In the genomic region with DNA sequence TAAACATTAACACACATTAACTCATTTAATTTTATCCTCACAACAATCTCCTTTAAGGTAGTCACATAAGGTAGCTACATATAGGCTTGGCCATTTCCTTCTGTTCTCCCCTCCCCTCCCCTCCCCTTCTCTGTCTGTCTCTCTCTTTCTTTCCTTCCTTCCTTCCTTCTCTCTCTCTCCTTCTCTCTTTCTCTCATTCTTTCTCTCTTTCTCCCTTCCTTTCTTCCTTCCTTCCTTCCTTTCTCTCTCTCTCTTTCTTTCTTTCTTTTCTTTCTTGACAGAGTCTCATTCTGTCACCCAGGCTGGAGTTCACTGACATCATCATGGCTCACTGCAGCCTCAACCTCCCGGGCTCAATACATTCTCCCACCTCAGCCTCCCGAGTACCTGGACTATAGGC, we compare ENCODE assay signal across 14 cellular contexts. TPM values are rescaled to one million over a fixed set of nuclear protein-coding genes. Genes with fewer than 3 reads are reported as not detected.
A peak's percentile ranks its signal among the peaks of the same experiment; 100 is the strongest.
DNase-seq lines count a peak whose midpoint lies in the region; ATAC-seq, FAIRE-seq and TF ChIP-seq lines count a peak whose summit lies in the region.
"Had no signal": no experiment of that assay in that cellular context is flagged by ENCODE, and none has a peak within 500 bp of the region (broad histone marks: within the 10 kb centered on the region; RNA-seq: fewer than 3 reads in every experiment).

No MANE protein-coding gene starts in this region.

- no TSS peak for BruUV-seq in K562 (replicated peaks; lab: Mats Ljungman, UMichigan)

- H3K79me2 ChIP-seq in K562 (ENCODE audit: control insufficient read depth, insufficient read depth, low read length) = no peaks in the 10 kb centered on the region

- H3K36me3 ChIP-seq in CD8-positive, alpha-beta T cell (ENCODE audit: insufficient read depth, low read length) = no peaks in the 10 kb centered on the region
- H3K36me3 ChIP-seq in K562 (ENCODE audit: control insufficient read depth, insufficient read depth, low read length) = no peaks in the 10 kb centered on the region
- H3K36me3 ChIP-seq in rectal smooth muscle tissue (ENCODE audit: control insufficient read depth, insufficient read depth, low read length) = no peaks in the 10 kb centered on the region

- no peaks in the 10 kb centered on the region for H4K20me1 ChIP-seq in K562 (replicated peaks; ENCODE audit: control insufficient read depth, insufficient read depth, low read length)

- DNase-seq in A549 (ENCODE audit: low read depth in 1 of 2, low spot score in 1 of 2) (no peak), K562 (ENCODE audit: extremely low read depth in 1 of 4, low spot score in 3 of 4) (no peak), NCI-H446 treated with DMSO at 0.1 percent for 48 hours (lab: John Stamatoyannopoulos, UW) (no peak), NCI-H2107 (lab: John Stamatoyannopoulos, UW) (no peak), GM10266 (ENCODE audit: extremely low spot score) (no peak), NCI-H1930 (lab: John Stamatoyannopoulos, UW) (no peak)
- no peak for DNase-seq in CD8-positive, alpha-beta T cell
- DNase-seq: DMS 273 treated with DMSO at 0.1 percent for 48 hours, NCI-H1694 treated with DMSO at 0.1 percent for 48 hours, NCI-H345 had no signal

- no peak for TF ChIP-seq CTCF in A549 (IDR thresholded peaks at IDR 0.05)
- peak; percentile 14 for TF ChIP-seq CTCF in CD8-positive, alpha-beta T cell (IDR thresholded peaks at IDR 0.05)
- no peak for TF ChIP-seq CTCF in K562 (IDR thresholded peaks at IDR 0.05 in 2 of 3, conservative IDR thresholded peaks at IDR 0.05 in 1 of 3; ENCODE audit: insufficient read depth in 2 of 3, low read depth in 1 of 3, low read length in 3 of 3)
- TF ChIP-seq CTCF in GM10266 (IDR thresholded peaks at IDR 0.05; ENCODE audit: control insufficient read depth, insufficient read depth, low read depth, missing control alignments) = no peak

- H3K4me1 Mint-ChIP-seq in CD8-positive, alpha-beta T cell (ENCODE audit: low read depth) = no peaks in the 10 kb centered on the region
- H3K4me1 Mint-ChIP-seq: GM23338 had no signal

- ATAC-seq in A549 (peak in 1 of 2 experiments; percentile 15; a peak in 1 of 6 replicates), K562 (no peak)
- ATAC-seq in CD8-positive, alpha-beta T cell = no peak
- ATAC-seq: GM23338 had no signal

- H3K4me3 ChIP-seq in A549 (no peak overlapping the region), K562 (no peak overlapping the region), rectal smooth muscle tissue (ENCODE audit: low read length) (no peak overlapping the region)
- H3K4me3 ChIP-seq in CD8-positive, alpha-beta T cell (ENCODE audit: low read depth, low read length) = no peak overlapping the region
- H3K4me3 ChIP-seq: GM23338 had no signal

- H3K27me3 ChIP-seq in CD8-positive, alpha-beta T cell (ENCODE audit: insufficient read depth, low read length) = no peaks in the 10 kb centered on the region
- H3K27me3 ChIP-seq in K562 (ENCODE audit: control insufficient read depth in 2 of 2, insufficient read depth in 2 of 2, low read length in 2 of 2) = no peaks in the 10 kb centered on the region; a peak in 1 of 5 replicates
- no peaks in the 10 kb centered on the region for H3K27me3 ChIP-seq in rectal smooth muscle tissue (ENCODE audit: control insufficient read depth, insufficient read depth, low read length)

- H3K9me3 ChIP-seq in A549 (no peaks in the 10 kb centered on the region), K562 (replicated peaks; ENCODE audit: control insufficient read depth, insufficient read depth, low read depth, low read length) (no peaks in the 10 kb centered on the region; the same call in 1 of the 2 replicates)
- H3K9me3 ChIP-seq in CD8-positive, alpha-beta T cell (ENCODE audit: low read length) = no peaks in the 10 kb centered on the region

- no peak for TF ChIP-seq RAD21 in A549 (conservative IDR thresholded peaks at IDR 0.05 in 1 of 2, IDR thresholded peaks at IDR 0.05 in 1 of 2)
- no peak for TF ChIP-seq RAD21 in K562 (CRISPR knock-in tag; conservative IDR thresholded peaks at IDR 0.05 in 1 of 2, IDR thresholded peaks at IDR 0.05 in 1 of 2)

- no peak overlapping the region for H3K4me3 Mint-ChIP-seq in CD8-positive, alpha-beta T cell
- H3K4me3 Mint-ChIP-seq: CD14-positive monocyte, GM23338 had no signal

- peak overlapping the region in 1 of 2 experiments; percentile 33; a peak in 2 of 6 replicates for H3K27ac ChIP-seq in A549
- no peak overlapping the region for H3K27ac ChIP-seq in CD8-positive, alpha-beta T cell (ENCODE audit: low read depth, low read length)
- no peak overlapping the region for H3K27ac ChIP-seq in K562 (ENCODE audit: extremely low read depth, low read depth, low read length)
- peak overlapping the region; percentile 51 for H3K27ac ChIP-seq in rectal smooth muscle tissue (ENCODE audit: low read depth, low read length)

- no peak overlapping the region for H2AFZ ChIP-seq in K562 (ENCODE audit: low read depth, low read length)
- H2AFZ ChIP-seq: GM23338 had no signal

- H3K9me1 ChIP-seq in K562 (ENCODE audit: control insufficient read depth, insufficient read depth, low read length) = no peaks in the 10 kb centered on the region

- POLR2A ChIA-PET in A549 (lab: Yijun Ruan, JAX) (no interaction called here), K562 (lab: Yijun Ruan, JAX) (interaction anchor here (0.7 kb wide), 1 partner anchor 235 kb away, joined by 3 read pairs; no protein-coding TSS in a partner anchor)
- POLR2A ChIA-PET in CD8-positive, alpha-beta T cell (lab: Charles Lee) = no interaction called here

- H3K4me1 ChIP-seq in A549 (peaks cover 14% of the 10 kb centered on the region), K562 (replicated peaks in 1 of 2; ENCODE audit: control insufficient read depth in 2 of 2, insufficient read depth in 2 of 2, low read length in 2 of 2) (no peaks in the 10 kb centered on the region), rectal smooth muscle tissue (ENCODE audit: control insufficient read depth, insufficient read depth, low read length) (no peaks in the 10 kb centered on the region)
- H3K4me1 ChIP-seq in CD8-positive, alpha-beta T cell (ENCODE audit: insufficient read depth, low read length) = no peaks in the 10 kb centered on the region

- TF ChIP-seq EP300 in A549 (IDR thresholded peaks at IDR 0.05) (no peak), K562 (IDR thresholded peaks at IDR 0.05; ENCODE audit: low read length) (no peak)

- no peaks in the 10 kb centered on the region for H3K36me3 Mint-ChIP-seq in CD8-positive, alpha-beta T cell
- H3K36me3 Mint-ChIP-seq: CD14-positive monocyte had no signal

- H3K9ac ChIP-seq in K562 (ENCODE audit: insufficient read depth in 1 of 2, low read depth in 2 of 2, low read length in 2 of 2) (no peak overlapping the region), rectal smooth muscle tissue (ENCODE audit: low read length) (no peak overlapping the region)

- 85% methylated on average over 2 of the region's 2 CpGs for WGBS in A549 (ENCODE audit: missing lambda C conversion rate)
- WGBS in K562 (ENCODE audit: insufficient coverage, low coverage, missing lambda C conversion rate) = 0% methylated on average over 2 of the region's 2 CpGs

- no peak for TF ChIP-seq POLR2A in A549 (IDR thresholded peaks at IDR 0.05; ENCODE audit: low read length)
- no peak for TF ChIP-seq POLR2A in K562 (conservative IDR thresholded peaks at IDR 0.05)

- intact Hi-C loops in CD8-positive, alpha-beta T cell (cut with DNase I, micrococcal nuclease) = no loop called here
- intact Hi-C loops in K562 (cut with micrococcal nuclease) = no loop called here

- H3K27ac Mint-ChIP-seq in CD8-positive, alpha-beta T cell = no peak overlapping the region
- H3K27ac Mint-ChIP-seq: CD14-positive monocyte, GM23338 had no signal

- H3K4me2 ChIP-seq in A549 = peak overlapping the region; percentile 21; the same call in 2 of the 3 replicates
- H3K4me2 ChIP-seq in K562 (ENCODE audit: insufficient read depth, low read length) = no peak overlapping the region
- H3K4me2 ChIP-seq: GM23338 had no signal

- FAIRE-seq in A549 (lab: Jason Lieb, UNC) (no peak), K562 (lab: Jason Lieb, UNC) (no peak)
- FAIRE-seq: G401.6 had no signal

- in situ Hi-C loops in K562 (cut with MboI) = no loop called here

- H3K27me3 Mint-ChIP-seq in CD8-positive, alpha-beta T cell (ENCODE audit: low read depth) = no peaks in the 10 kb centered on the region

- H3K9me3 Mint-ChIP-seq in CD8-positive, alpha-beta T cell = peaks cover 2% of the 10 kb centered on the region

- CTCF ChIA-PET in A549 (lab: Yijun Ruan, JAX) (no interaction called here), K562 (lab: Yijun Ruan, JAX; ENCODE audit: low intra/inter-chr PET ratio) (no interaction called here)
- CTCF ChIA-PET in CD8-positive, alpha-beta T cell (lab: Charles Lee) = no interaction called here

TF ChIP-seq in A549, 52 proteins besides CTCF, POLR2A, EP300 and RAD21 (continues in another document):
- TF ChIP-seq HEYL (CRISPR knock-in tag; IDR thresholded peaks at IDR 0.05) = no peak
- TF ChIP-seq KDM1A (IDR thresholded peaks at IDR 0.05; ENCODE audit: low read depth) = no peak

RNA-seq across cellular contexts. Expression of a gene that starts 22.3 kb away (rescaled TPM):
- polyA plus RNA-seq in A549 (2011; rRNA removed) = 70.4 and 77.2 TPM in 2 replicates
- 18.4 and 21.3 TPM in 2 replicates for polyA plus RNA-seq in A549 (2012; cell fraction: cytosol; rRNA removed)
- 20.4 and 30.6 TPM in 2 replicates for polyA plus RNA-seq in A549 (2012; cell fraction: nucleus; rRNA removed)
- 34.9 to 39.3 TPM (median 36.2 TPM) in 3 replicates for polyA plus RNA-seq in A549 (2017; fragmentation: RNase III; extraction: RNeasy Plus Mini Kit Qiagen cat#74134 plus additional on column Dnase treatment)
- 75.4 and 78.0 TPM in 2 replicates for polyA minus RNA-seq in A549 (2011; rRNA and poly(A)+ RNA removed)
- total RNA-seq in CD8-positive, alpha-beta T cell = 10 to 100 TPM; 38.6 to 46.6 TPM
- total RNA-seq in K562 (2011; cell fraction: chromatin; rRNA removed; ENCODE audit: low replicate concordance) = 208 and 361 TPM in 2 replicates
- 99.7 and 113 TPM in 2 replicates for total RNA-seq in K562 (2011; cell fraction: nucleolus; rRNA removed)
- total RNA-seq in K562 (2011; cell fraction: nucleoplasm; rRNA removed) = 163 and 198 TPM in 2 replicates
- 41.5 and 47.1 TPM in 2 replicates for total RNA-seq in K562 (2014; rRNA removed)
- 77.4 and 89.6 TPM in 2 replicates for total RNA-seq in K562 (2014; rRNA removed; fragmentation: Illumina TruSeq; extraction: Trizol)
- total RNA-seq in K562 (2015; rRNA removed; fragmentation: Illumina TruSeq; extraction: Trizol) = 61.5 and 65.0 TPM in 2 replicates
- 77.8 and 81.0 TPM in 2 replicates for total RNA-seq in K562 (2021)
- polyA plus RNA-seq in K562 (2011; rRNA removed) = 82.7 and 112 TPM in 2 replicates
- polyA plus RNA-seq in K562 (2011; cell fraction: cytosol; rRNA removed) = 41.7 and 61.1 TPM in 2 replicates
- polyA plus RNA-seq in K562 (2011; cell fraction: nucleus; rRNA removed) = 59.8 and 68.8 TPM in 2 replicates
- polyA plus RNA-seq in K562 (2012) = 39.9 and 56.4 TPM in 2 replicates
- 73.7 and 74.2 TPM in 2 replicates for polyA plus RNA-seq in K562 (2014; fragmentation: Illumina TruSeq; extraction: Trizol)
- 10 to 100 TPM; 44.5 to 60.2 TPM for polyA plus RNA-seq in K562 (2014; fragmentation: Nextera tagmentation; extraction: Ambion mirVana)
- 53.0 and 54.3 TPM in 2 replicates for polyA plus RNA-seq in K562 (2014; rRNA removed)
- polyA minus RNA-seq in K562 (2011; rRNA and poly(A)+ RNA removed) = 238 and 272 TPM in 2 replicates
- polyA minus RNA-seq in K562 (2011; cell fraction: cytosol; rRNA and poly(A)+ RNA removed) = 72.9 and 106 TPM in 2 replicates
- 46.6 and 77.9 TPM in 2 replicates for polyA minus RNA-seq in K562 (2011; cell fraction: nucleus; rRNA and poly(A)+ RNA removed)
